10 cellular contexts compared by ENCODE assay signal in genomic region chrX:123590842-123591491, GRCh38.
DNase-seq lines count a peak whose midpoint lies in the region; ATAC-seq, FAIRE-seq and TF ChIP-seq lines count a peak whose summit lies in the region.
"Had no signal": no experiment of that assay in that cellular context is flagged by ENCODE, and none has a peak within 500 bp of the region (broad histone marks: within the 10 kb centered on the region; RNA-seq: fewer than 3 reads in every experiment).

No MANE protein-coding gene starts in this region.

- DNase-seq in A549 (ENCODE audit: low read depth in 1 of 2, low spot score in 1 of 2): peak in 1 of 2 experiments; percentile 11
- peak; percentile 70 for DNase-seq in epithelial cell of esophagus (ENCODE audit: low read depth)
- no peak for DNase-seq in stimulated activated effector memory CD8-positive, alpha-beta T cell treated with anti-CD3 and anti-CD28 coated beads, Interleukin-12 subunit alpha, Interleukin-12 subunit beta, amount 100 ng/mL, for 72 hours (ENCODE audit: low spot score in 2 of 2)
- no peak for DNase-seq in NCI-H1436 (lab: John Stamatoyannopoulos, UW)
- DNase-seq in NCI-H1930 (lab: John Stamatoyannopoulos, UW): no peak
- DNase-seq in NCI-H1092 (lab: John Stamatoyannopoulos, UW): no peak
- DNase-seq: NCI-H146 had no signal

- TF ChIP-seq RAD21 in A549 (conservative IDR thresholded peaks at IDR 0.05 in 1 of 2, IDR thresholded peaks at IDR 0.05 in 1 of 2): no peak

- no peak overlapping the region for H3K4me3 ChIP-seq in A549
- no peak overlapping the region for H3K4me3 ChIP-seq in epithelial cell of esophagus (ENCODE audit: low read length)

- TF ChIP-seq EP300 in A549 (IDR thresholded peaks at IDR 0.05): no peak

- H3K4me3 Mint-ChIP-seq in stimulated activated effector memory CD8-positive, alpha-beta T cell treated with anti-CD3 and anti-CD28 coated beads, Interleukin-12 subunit alpha, Interleukin-12 subunit beta, amount 100 ng/mL, for 72 hours: no peak overlapping the region
- H3K4me3 Mint-ChIP-seq: B cell had no signal

- no peaks in the 10 kb centered on the region for H3K9me3 Mint-ChIP-seq in stimulated activated effector memory CD8-positive, alpha-beta T cell treated with anti-CD3 and anti-CD28 coated beads, Interleukin-12 subunit alpha, Interleukin-12 subunit beta, amount 100 ng/mL, for 72 hours

- ATAC-seq in A549 (peak; percentile 40 to 57; a peak in 4 of 6 replicates), GM19035 (IDR thresholded peaks at IDR 0.05; ENCODE audit: unreplicated experiment) (peak; percentile 67), HG03196 (IDR thresholded peaks at IDR 0.05; ENCODE audit: unreplicated experiment) (peak; percentile 78)
- ATAC-seq in stimulated activated effector memory CD8-positive, alpha-beta T cell treated with anti-CD3 and anti-CD28 coated beads, Interleukin-12 subunit alpha, Interleukin-12 subunit beta, amount 100 ng/mL, for 72 hours: no peak

- FAIRE-seq in A549 (lab: Jason Lieb, UNC): peak; percentile 36

- TF ChIP-seq CTCF in A549 (IDR thresholded peaks at IDR 0.05): no peak
- no peak for TF ChIP-seq CTCF in epithelial cell of esophagus (IDR thresholded peaks at IDR 0.05; ENCODE audit: insufficient read depth, low read depth, low read length, missing control alignments)

- no peaks in the 10 kb centered on the region for H3K9me3 ChIP-seq in A549

- peak overlapping the region; percentile 70 for H3K4me2 ChIP-seq in A549

- H3K4me1 Mint-ChIP-seq in stimulated activated effector memory CD8-positive, alpha-beta T cell treated with anti-CD3 and anti-CD28 coated beads, Interleukin-12 subunit alpha, Interleukin-12 subunit beta, amount 100 ng/mL, for 72 hours: peaks cover 12% of the 10 kb centered on the region

- CTCF ChIA-PET in A549 (lab: Yijun Ruan, JAX): no interaction called here

- TF ChIP-seq POLR2A in A549 (IDR thresholded peaks at IDR 0.05; ENCODE audit: low read length): no peak

- peak overlapping the region; percentile 37 to 60; a peak in 1 of 6 replicates for H3K27ac ChIP-seq in A549

- no peak overlapping the region for H3K27ac Mint-ChIP-seq in stimulated activated effector memory CD8-positive, alpha-beta T cell treated with anti-CD3 and anti-CD28 coated beads, Interleukin-12 subunit alpha, Interleukin-12 subunit beta, amount 100 ng/mL, for 72 hours
- H3K27ac Mint-ChIP-seq: B cell had no signal

- no peaks in the 10 kb centered on the region for H3K36me3 Mint-ChIP-seq in stimulated activated effector memory CD8-positive, alpha-beta T cell treated with anti-CD3 and anti-CD28 coated beads, Interleukin-12 subunit alpha, Interleukin-12 subunit beta, amount 100 ng/mL, for 72 hours

- POLR2A ChIA-PET in A549 (lab: Yijun Ruan, JAX): no interaction called here

- 21% methylated on average over 6 of the region's 6 CpGs for WGBS in A549 (ENCODE audit: missing lambda C conversion rate)

- peaks cover 23% of the 10 kb centered on the region; the same call in 2 of the 3 replicates for H3K4me1 ChIP-seq in A549

TF ChIP-seq in A549, 52 proteins besides CTCF, POLR2A, EP300 and RAD21:
- no peak for TF ChIP-seq HDAC2 (IDR thresholded peaks at IDR 0.05)
- no peak for TF ChIP-seq CBX8 (IDR thresholded peaks at IDR 0.05)
- peak; percentile 49 for TF ChIP-seq MAFK (IDR thresholded peaks at IDR 0.05; ENCODE audit: partially characterized antibody)
